8 cellular contexts compared by ENCODE assay signal in the genomic region with DNA sequence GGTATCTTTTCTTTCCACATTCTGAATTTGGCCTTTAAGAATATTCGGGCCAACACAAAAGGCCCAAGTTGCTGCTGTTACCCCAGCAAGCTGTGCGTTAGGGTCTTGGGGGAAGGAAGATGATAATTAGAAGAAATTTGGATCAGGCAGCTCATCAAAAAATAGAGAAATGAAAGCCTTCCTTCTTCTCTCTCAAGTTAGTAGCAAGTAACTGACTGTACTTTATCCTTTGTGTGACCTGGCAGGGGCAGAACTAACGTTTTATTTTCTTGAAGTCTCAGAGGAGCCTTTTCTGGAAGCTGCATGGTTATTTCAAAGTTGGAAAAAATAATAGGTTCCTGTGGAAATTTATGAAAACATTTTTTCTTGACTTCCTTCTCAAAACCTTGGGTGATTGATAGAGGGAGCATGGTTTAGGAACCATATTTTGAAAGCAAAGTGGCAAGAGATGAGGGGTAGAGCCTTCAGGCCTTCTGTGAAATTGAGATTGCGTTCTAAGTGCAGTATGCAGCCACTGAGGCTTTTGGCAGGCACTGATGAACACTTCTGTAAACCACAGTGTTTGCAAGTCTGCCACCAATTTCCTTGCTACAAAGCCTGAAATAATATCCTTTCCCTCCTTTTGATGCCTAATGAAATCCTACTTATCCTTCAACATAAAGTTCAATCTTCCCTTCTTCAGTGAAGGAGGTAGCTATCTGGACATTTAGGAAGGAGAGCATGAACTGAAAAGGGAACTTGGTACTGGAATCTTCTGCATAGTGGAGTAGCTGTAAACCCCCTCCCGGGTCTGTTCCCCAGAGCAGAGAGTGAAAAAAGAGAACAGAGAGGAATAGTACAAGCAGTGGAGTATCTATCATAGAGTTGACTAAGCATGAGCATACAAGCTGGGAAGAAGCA.
DNase-seq lines count a peak whose midpoint lies in the region; ATAC-seq lines count a peak whose summit lies in the region.

No MANE protein-coding gene starts in this region.

- ATAC-seq in GM19324 (IDR thresholded peaks at IDR 0.05; ENCODE audit: low FRiP score, unreplicated experiment) (peak; percentile 71), HG03342 (IDR thresholded peaks at IDR 0.05; ENCODE audit: unreplicated experiment) (peak; percentile 68), sciatic nerve (peak; percentile 85), HG03280 (IDR thresholded peaks at IDR 0.05; ENCODE audit: unreplicated experiment) (no peak)

- DNase-seq in caudate nucleus (lab: John Stamatoyannopoulos, UW), result peak in 1 of 61 donors; percentile 10
- no peak for DNase-seq in sciatic nerve (ENCODE audit: low spot score)
- DNase-seq in activated CD4-positive, CD25-positive, alpha-beta regulatory T cell (lab: John Stamatoyannopoulos, UW), result no peak
- DNase-seq in NCI-H82 (lab: John Stamatoyannopoulos, UW), result no peak
- DNase-seq in posterior cingulate gyrus, result no peak

- intact Hi-C loops in sciatic nerve (cut with DNase I), result no loop called here
- intact Hi-C loops in posterior cingulate gyrus (cut with DNase I), result no loop called here

- H3K27ac ChIP-seq in caudate nucleus (ENCODE audit: low read depth, low read length), result peak overlapping the region; percentile 85
